ENCODE assay signal across 7 cellular contexts in genomic region chr3:112642912-112643506, GRCh38. TPM values are rescaled to one million over a fixed set of nuclear protein-coding genes. Genes with fewer than 3 reads are reported as not detected.
DNase-seq lines count a peak whose midpoint lies in the region; ATAC-seq, FAIRE-seq and TF ChIP-seq lines count a peak whose summit lies in the region.

No MANE protein-coding gene starts in this region.

- TF ChIP-seq CTCF in ascending aorta (IDR thresholded peaks at IDR 0.05), result peak; percentile 83 to 90 (median 84)

- peak; percentile 85 for FAIRE-seq in GM18507 (lab: Jason Lieb, UNC)

- H3K4me1 ChIP-seq in ascending aorta (peaks cover 3 to 15% of the 10 kb centered on the region in 2 donors), skeletal muscle satellite cell (ENCODE audit: control insufficient read depth, insufficient read depth, low read length) (peaks cover 66% of the 10 kb centered on the region)

- peak; percentile 84 for ATAC-seq in HG02943 (IDR thresholded peaks at IDR 0.05; ENCODE audit: low read depth, unreplicated experiment)

- H3K36me3 ChIP-seq in ascending aorta (no peaks in the 10 kb centered on the region), skeletal muscle satellite cell (ENCODE audit: insufficient read depth, low read length) (peaks cover 10% of the 10 kb centered on the region)

- H3K27me3 ChIP-seq in ascending aorta, result no peaks in the 10 kb centered on the region
- no peaks in the 10 kb centered on the region for H3K27me3 ChIP-seq in skeletal muscle satellite cell (ENCODE audit: control insufficient read depth, insufficient read depth, low read length)

- DNase-seq in GM18507 (ENCODE audit: extremely low spot score, insufficient read length, low read depth), result peak; percentile 64
- DNase-seq in NCI-H1694 treated with DMSO at 0.1 percent for 48 hours (lab: John Stamatoyannopoulos, UW), result peak; percentile 92
- DNase-seq in T-helper 2 cell, result peak; percentile 43 to 93 (median 69)
- DNase-seq in ascending aorta (ENCODE audit: low spot score in 2 of 2), result peak; percentile 61 to 95
- peak in 45 of 51 donors; percentile 9 to 82 (median 62) for DNase-seq in hypothalamus (lab: John Stamatoyannopoulos, UW)

- peak overlapping the region; percentile 96 for H3K9ac ChIP-seq in skeletal muscle satellite cell (ENCODE audit: low read depth, low read length)

- H3K27ac ChIP-seq in ascending aorta, result peak overlapping the region in 1 of 2 donors; percentile 83

- intact Hi-C loops in ascending aorta (cut with DNase I), result loop anchor here (2.0 to 5.0 kb wide), 3 partner anchors 61 to 338 kb away; no protein-coding TSS in a partner anchor

- H3K9me3 ChIP-seq in ascending aorta (no peaks in the 10 kb centered on the region), skeletal muscle satellite cell (replicated peaks; ENCODE audit: low read length) (no peaks in the 10 kb centered on the region)

- H3K4me3 ChIP-seq in ascending aorta (peak overlapping the region in 1 of 2 donors; percentile 21), skeletal muscle satellite cell (ENCODE audit: low read length) (peak overlapping the region; percentile 44)

- peak overlapping the region; percentile 73 for H3K4me2 ChIP-seq in skeletal muscle satellite cell (ENCODE audit: low read length)

RNA-seq across cellular contexts. Expression of gene CCDC80, which starts 2.1 kb away (rescaled TPM):
- total RNA-seq in ascending aorta, result 160 TPM
- total RNA-seq in skeletal muscle satellite cell (2012; rRNA removed), result 232 and 249 TPM in 2 replicates
